ENCODE assay signal across 10 cellular contexts in genomic region chr11:129815596-129816461, GRCh38. TPM values are rescaled to one million over a fixed set of nuclear protein-coding genes. Genes with fewer than 3 reads are reported as not detected.
DNase-seq lines count a peak whose midpoint lies in the region; ATAC-seq, FAIRE-seq and TF ChIP-seq lines count a peak whose summit lies in the region.
"Had no signal": no experiment of that assay in that cellular context is flagged by ENCODE, and none has a peak within 500 bp of the region (broad histone marks: within the 10 kb centered on the region; RNA-seq: fewer than 3 reads in every experiment).

TSS of gene TMEM45B (plus strand) at chr11:129815848. CDS start at chr11:129852483, 36,635 bp downstream.

- H3K4me3 ChIP-seq in kidney (ENCODE audit: low read length in 2 of 2) = peak within 1 kb of the TSS; percentile 38 to 58
- H3K4me3 ChIP-seq in coronary artery = no peak within 1 kb of the TSS

- peak within 1 kb of the TSS in 1 of 2 donors; percentile 46 for H3K9ac ChIP-seq in kidney (ENCODE audit: low read length in 2 of 2)

- FAIRE-seq in kidney (lab: Jason Lieb, UNC) = no peak

- no peaks in the 10 kb centered on the region for H3K9me3 ChIP-seq in kidney (ENCODE audit: control insufficient read depth in 1 of 2, low read length in 2 of 2)
- H3K9me3 ChIP-seq: heart left ventricle had no signal

- H3K27me3 Mint-ChIP-seq in activated CD4-positive, alpha-beta T cell treated with anti-CD3 and anti-CD28 coated beads for 36 hours = peaks cover 12% of the 10 kb centered on the region

- H3K4me3 Mint-ChIP-seq in activated CD4-positive, alpha-beta T cell treated with anti-CD3 and anti-CD28 coated beads for 36 hours = peak within 1 kb of the TSS; percentile 72

- H3K27ac ChIP-seq in kidney (ENCODE audit: low read depth in 2 of 2, low read length in 2 of 2) = peak within 1 kb of the TSS; percentile 67 to 80
- H3K27ac ChIP-seq in coronary artery = no peak within 1 kb of the TSS
- H3K27ac ChIP-seq: heart left ventricle had no signal

- intact Hi-C loops in activated CD4-positive, alpha-beta T cell treated with anti-CD3 and anti-CD28 coated beads for 36 hours (cut with DNase I, micrococcal nuclease) = loop anchor here in 1 of 2 experiments (10.0 kb wide), 1 partner anchor 499 kb away; the partner anchor contains the start of gene ZBTB44
- intact Hi-C loops in kidney (cut with DNase I) = no loop called here

- CTCF ChIA-PET in activated CD4-positive, alpha-beta T cell treated with anti-CD3 and anti-CD28 coated beads for 36 hours (lab: Charles Lee) = no interaction called here

- H3K4me1 Mint-ChIP-seq in activated CD4-positive, alpha-beta T cell treated with anti-CD3 and anti-CD28 coated beads for 36 hours = peaks cover 24% of the 10 kb centered on the region

- peak; percentile 63 for ATAC-seq in activated CD4-positive, alpha-beta T cell treated with anti-CD3 and anti-CD28 coated beads for 36 hours
- no peak for ATAC-seq in GM21367 (IDR thresholded peaks at IDR 0.05; ENCODE audit: unreplicated experiment)
- no peak for ATAC-seq in HG03196 (IDR thresholded peaks at IDR 0.05; ENCODE audit: unreplicated experiment)

- DNase-seq in activated CD4-positive, alpha-beta T cell treated with anti-CD3 and anti-CD28 coated beads for 36 hours = peak; percentile 62
- no peak for DNase-seq in activated CD4-positive, alpha-beta T cell treated with anti-CD3 and anti-CD28 coated beads for 1 hour
- peak; percentile 35 for DNase-seq in activated naive CD4-positive, alpha-beta T cell treated with Interleukin-2 at 50 U/mL for 16 hours
- DNase-seq in kidney = peak; percentile 90
- peak in 2 of 3 donors; percentile 2 to 21 for DNase-seq in stimulated activated CD4-positive, alpha-beta T cell treated with anti-CD3 and anti-CD28 coated beads, TNF-alpha, amount 100 ng/mL, for 48 hours (ENCODE audit: low read depth in 3 of 3)
- no peak for DNase-seq in coronary artery (ENCODE audit: low spot score)
- DNase-seq: heart left ventricle had no signal

- H3K9me3 Mint-ChIP-seq in activated CD4-positive, alpha-beta T cell treated with anti-CD3 and anti-CD28 coated beads for 36 hours (ENCODE audit: low read depth) = peaks cover 3% of the 10 kb centered on the region

- no peak for TF ChIP-seq CTCF in kidney (IDR thresholded peaks at IDR 0.05; ENCODE audit: borderline replicate concordance, extremely low read depth, insufficient read depth)
- no peak for TF ChIP-seq CTCF in coronary artery (IDR thresholded peaks at IDR 0.05)

- H3K36me3 Mint-ChIP-seq in activated CD4-positive, alpha-beta T cell treated with anti-CD3 and anti-CD28 coated beads for 36 hours (ENCODE audit: low read depth) = no peaks in the 10 kb centered on the region

- H3K36me3 ChIP-seq in kidney (ENCODE audit: control insufficient read depth in 1 of 2, insufficient read depth in 2 of 2, low read length in 2 of 2) = no peaks in the 10 kb centered on the region
- H3K36me3 ChIP-seq: heart left ventricle had no signal

- H3K4me1 ChIP-seq in kidney (ENCODE audit: control insufficient read depth in 1 of 2, insufficient read depth in 1 of 2, low read depth in 1 of 2, low read length in 2 of 2) = peaks cover 0 to 2% of the 10 kb centered on the region in 2 donors

- H3K27ac Mint-ChIP-seq in activated CD4-positive, alpha-beta T cell treated with anti-CD3 and anti-CD28 coated beads for 36 hours = peak within 1 kb of the TSS; percentile 64

- POLR2A ChIA-PET in activated CD4-positive, alpha-beta T cell treated with anti-CD3 and anti-CD28 coated beads for 36 hours (lab: Charles Lee) = no interaction called here

RNA-seq across cellular contexts. Expression of gene TMEM45B, which starts in this region (rescaled TPM):
- total RNA-seq in activated CD4-positive, alpha-beta T cell treated with anti-CD3 and anti-CD28 coated beads for 36 hours = 1 to 10 TPM; 2.1 to 3.1 TPM
- 17.7 TPM for total RNA-seq in kidney
- 37.5 TPM for polyA plus RNA-seq in kidney (ENCODE audit: insufficient read depth, low read depth, low replicate concordance)
- total RNA-seq: heart left ventricle had no signal
- polyA plus RNA-seq: BJ had no signal

Comparison
In these comparisons a context has a peak if more than half of its experiments do, and no peak if none do; other contexts are left out.
1. DNase-seq: peak in activated CD4-positive, alpha-beta T cell treated with anti-CD3 and anti-CD28 coated beads for 36 hours (single experiment), activated naive CD4-positive, alpha-beta T cell treated with Interleukin-2 at 50 U/mL for 16 hours (single experiment), kidney (single experiment) and stimulated activated CD4-positive, alpha-beta T cell treated with anti-CD3 and anti-CD28 coated beads, TNF-alpha, amount 100 ng/mL, for 48 hours (2 of 3); none in activated CD4-positive, alpha-beta T cell treated with anti-CD3 and anti-CD28 coated beads for 1 hour (single experiment) and coronary artery (single experiment).
2. H3K27ac ChIP-seq: peak in kidney (2 of 2); none in coronary artery (0 of 2).